2 cellular contexts compared by ENCODE assay signal in the genomic region with DNA sequence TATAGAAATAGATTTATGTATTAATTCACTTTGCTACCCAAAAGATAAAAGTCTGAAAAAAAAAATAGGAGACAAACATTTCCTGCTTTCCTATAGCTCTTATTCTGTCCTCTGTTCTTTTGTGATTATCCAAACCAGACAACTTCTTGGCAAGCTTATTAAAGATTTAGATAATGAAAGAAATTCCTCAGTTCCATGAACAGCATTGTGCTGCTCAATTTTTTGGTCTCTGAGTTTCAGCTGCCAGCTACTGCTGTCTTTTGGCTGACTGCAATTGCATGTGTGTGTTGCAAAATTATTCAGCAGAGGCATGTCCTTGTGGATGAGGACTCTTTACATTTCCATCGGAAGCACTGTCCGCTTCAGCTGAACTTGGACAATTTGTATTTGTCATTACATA.
TF ChIP-seq lines count a peak whose summit lies in the region.

No MANE protein-coding gene starts in this region.

TF ChIP-seq in IMR-90, 13 proteins besides CTCF, POLR2A, EP300 and RAD21:
- TF ChIP-seq, protein P1, sequence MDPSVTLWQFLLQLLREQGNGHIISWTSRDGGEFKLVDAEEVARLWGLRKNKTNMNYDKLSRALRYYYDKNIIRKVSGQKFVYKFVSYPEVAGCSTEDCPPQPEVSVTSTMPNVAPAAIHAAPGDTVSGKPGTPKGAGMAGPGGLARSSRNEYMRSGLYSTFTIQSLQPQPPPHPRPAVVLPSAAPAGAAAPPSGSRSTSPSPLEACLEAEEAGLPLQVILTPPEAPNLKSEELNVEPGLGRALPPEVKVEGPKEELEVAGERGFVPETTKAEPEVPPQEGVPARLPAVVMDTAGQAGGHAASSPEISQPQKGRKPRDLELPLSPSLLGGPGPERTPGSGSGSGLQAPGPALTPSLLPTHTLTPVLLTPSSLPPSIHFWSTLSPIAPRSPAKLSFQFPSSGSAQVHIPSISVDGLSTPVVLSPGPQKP (IDR thresholded peaks at IDR 0.05; ENCODE audit: borderline replicate concordance, low read depth, low read length) = no peak
- TF ChIP-seq FOS (IDR thresholded peaks at IDR 0.05; ENCODE audit: low read depth, low read length) (no peak), SMC3 (IDR thresholded peaks at IDR 0.05; ENCODE audit: low read depth, low read length) (no peak), CHD1 (IDR thresholded peaks at IDR 0.05; ENCODE audit: low read depth, low read length) (no peak), NFE2L2 (IDR thresholded peaks at IDR 0.05; ENCODE audit: low read depth, low read length) (no peak), RCOR1 (IDR thresholded peaks at IDR 0.05; ENCODE audit: insufficient replicate concordance, low read length) (no peak), RFX5 (IDR thresholded peaks at IDR 0.05; ENCODE audit: low read depth, low read length) (no peak), MAFK (IDR thresholded peaks at IDR 0.05; ENCODE audit: low read depth, low read length) (no peak), MAZ (IDR thresholded peaks at IDR 0.05; ENCODE audit: borderline replicate concordance, low read depth, low read length) (no peak), MXI1 (IDR thresholded peaks at IDR 0.05; ENCODE audit: borderline replicate concordance, low read depth, low read length) (no peak), CEBPB (IDR thresholded peaks at IDR 0.05; ENCODE audit: low read depth, low read length) (no peak)
- TF ChIP-seq, protein P2, sequence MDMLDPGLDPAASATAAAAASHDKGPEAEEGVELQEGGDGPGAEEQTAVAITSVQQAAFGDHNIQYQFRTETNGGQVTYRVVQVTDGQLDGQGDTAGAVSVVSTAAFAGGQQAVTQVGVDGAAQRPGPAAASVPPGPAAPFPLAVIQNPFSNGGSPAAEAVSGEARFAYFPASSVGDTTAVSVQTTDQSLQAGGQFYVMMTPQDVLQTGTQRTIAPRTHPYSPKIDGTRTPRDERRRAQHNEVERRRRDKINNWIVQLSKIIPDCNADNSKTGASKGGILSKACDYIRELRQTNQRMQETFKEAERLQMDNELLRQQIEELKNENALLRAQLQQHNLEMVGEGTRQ (IDR thresholded peaks at IDR 0.05; ENCODE audit: low read depth, low read length) = no peak

TF ChIP-seq in endothelial cell of umbilical vein, 7 proteins besides CTCF, POLR2A, EP300 and RAD21:
- TF ChIP-seq, protein P3, sequence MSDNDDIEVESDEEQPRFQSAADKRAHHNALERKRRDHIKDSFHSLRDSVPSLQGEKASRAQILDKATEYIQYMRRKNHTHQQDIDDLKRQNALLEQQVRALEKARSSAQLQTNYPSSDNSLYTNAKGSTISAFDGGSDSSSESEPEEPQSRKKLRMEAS (IDR thresholded peaks at IDR 0.05; ENCODE audit: insufficient read depth, insufficient read length) = no peak
- TF ChIP-seq MYC (IDR thresholded peaks at IDR 0.05; ENCODE audit: low read depth, low read length) (no peak), JUN (IDR thresholded peaks at IDR 0.05; ENCODE audit: borderline replicate concordance, insufficient read depth, insufficient read length, low read depth) (no peak), FOS (IDR thresholded peaks at IDR 0.05; ENCODE audit: borderline replicate concordance, insufficient read depth, low read length) (no peak), POLR2AphosphoS5 (IDR thresholded peaks at IDR 0.05; ENCODE audit: insufficient read depth, low read depth, low read length) (no peak), EZH2 (IDR thresholded peaks at IDR 0.05; ENCODE audit: borderline replicate concordance, low read depth, low read length, severe bottlenecking) (no peak), GATA2 (IDR thresholded peaks at IDR 0.05; ENCODE audit: insufficient read depth, insufficient read length, low read depth, low read length) (no peak)
TF ChIP-seq in endothelial cell of umbilical vein: peak in this region for 0.
